Comparison of ENCODE assay signal across 10 cellular contexts in genomic region chr7:136079066-136079465, GRCh38.
"Had no signal": no experiment of that assay in that cellular context is flagged by ENCODE, and none has a peak within 500 bp of the region (broad histone marks: within the 10 kb centered on the region; RNA-seq: fewer than 3 reads in every experiment).

No MANE protein-coding gene starts in this region.

- H3K4me3 ChIP-seq: GM23248, HAP-1 had no signal

- DNase-seq: GM23248, GOT3, H7, IMR-90, Karpas-422, KBM-7 had no signal

- H3K27ac ChIP-seq: GM23248, KMS-11 had no signal

- H3K9ac ChIP-seq: GM23248, KMS-11 had no signal

- H2AFZ ChIP-seq: GM23248 had no signal

- H3K9me3 ChIP-seq: HAP-1 had no signal

- FAIRE-seq: HTR-8/SVneo had no signal

- H3K4me2 ChIP-seq: KMS-11 had no signal

- ATAC-seq: HCT116 had no signal

- H3K4me1 ChIP-seq: HAP-1 had no signal

- H3K36me3 ChIP-seq: HAP-1 had no signal
